In the genomic region with DNA sequence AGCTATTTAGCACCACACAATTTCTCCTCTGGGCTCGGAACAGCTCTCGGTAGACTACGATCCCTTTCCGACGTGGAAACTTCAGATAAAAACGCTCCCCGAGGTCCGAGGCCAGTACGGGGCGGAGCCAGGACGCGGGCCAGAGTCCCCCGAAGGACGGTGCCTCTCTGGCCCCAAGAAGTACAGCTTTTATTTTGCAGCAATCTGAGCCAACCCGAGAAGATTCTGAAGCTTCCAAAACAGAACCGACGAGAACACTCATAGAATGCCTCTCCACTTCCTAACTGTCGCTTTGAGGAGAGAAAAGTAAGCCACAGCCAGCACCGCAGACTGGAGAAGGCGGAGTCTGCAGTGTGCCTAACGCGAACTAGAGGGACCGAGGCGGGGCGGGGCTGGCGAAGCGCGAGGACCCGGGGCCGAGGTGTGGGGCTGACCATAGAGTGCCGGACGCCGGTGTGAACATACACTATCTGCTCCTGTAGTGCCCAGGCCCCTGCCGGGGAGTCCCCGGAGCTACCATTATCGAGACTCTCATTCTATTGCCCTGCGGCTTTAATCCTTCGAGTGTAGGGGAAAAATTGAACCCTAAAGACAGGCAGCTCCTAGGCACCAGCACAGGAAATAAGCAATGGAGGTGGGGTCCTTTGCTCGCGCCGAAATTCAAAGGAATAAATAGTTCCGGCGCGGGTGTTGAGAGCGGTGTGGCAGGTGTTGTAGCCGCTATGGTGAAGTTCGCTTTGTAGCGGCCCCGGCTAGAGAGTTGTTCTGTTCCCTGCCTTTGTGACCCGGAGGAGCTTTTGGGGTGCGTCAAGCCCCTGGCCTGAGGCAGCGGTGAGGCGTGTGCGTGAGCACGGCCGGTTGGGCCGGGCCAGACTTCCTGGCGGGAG, we compare ENCODE assay signal across 1 cellular context.
TF ChIP-seq lines count a peak whose summit lies in the region.

SMC2 (plus strand) TSS at position 663 of the 887 bp plus-strand sequence. CDS start 1,076 bp downstream, outside the sequence.

TF ChIP-seq in K562, 482 proteins besides CTCF, POLR2A, EP300 and RAD21 (continued from another document and continues in another):
- no peak for TF ChIP-seq IRF9 (tag; IDR thresholded peaks at IDR 0.05)
- no peak for TF ChIP-seq TRIM25 (IDR thresholded peaks at IDR 0.05; ENCODE audit: borderline replicate concordance)
- no peak for TF ChIP-seq TCF7 (IDR thresholded peaks at IDR 0.05; ENCODE audit: borderline replicate concordance)
- TF ChIP-seq MAFK (IDR thresholded peaks at IDR 0.05; ENCODE audit: low read length): no peak
- no peak for TF ChIP-seq ZNF780A (CRISPR knock-in tag; IDR thresholded peaks at IDR 0.05)
- peak; percentile 88 for TF ChIP-seq RBFOX2 (IDR thresholded peaks at IDR 0.05; ENCODE audit: low read depth, low read length)
- no peak for TF ChIP-seq SREBF1 (IDR thresholded peaks at IDR 0.05; ENCODE audit: borderline replicate concordance, low read depth, low read length)
- no peak for TF ChIP-seq HEY1 (CRISPR knock-in tag; IDR thresholded peaks at IDR 0.05; ENCODE audit: borderline replicate concordance)
- peak; percentile 38 for TF ChIP-seq SMAD1 (IDR thresholded peaks at IDR 0.05; ENCODE audit: low read depth, low read length, partially characterized antibody)
- no peak for TF ChIP-seq HMG20A (CRISPR knock-in tag; conservative IDR thresholded peaks at IDR 0.05)
- TF ChIP-seq FOS (IDR thresholded peaks at IDR 0.05; ENCODE audit: extremely low read depth, insufficient read length): no peak
- TF ChIP-seq RFX5 (IDR thresholded peaks at IDR 0.05; ENCODE audit: low read depth, low read length): no peak
- TF ChIP-seq ZNF444 (CRISPR knock-in tag; IDR thresholded peaks at IDR 0.05): no peak
- TF ChIP-seq, protein P1, sequence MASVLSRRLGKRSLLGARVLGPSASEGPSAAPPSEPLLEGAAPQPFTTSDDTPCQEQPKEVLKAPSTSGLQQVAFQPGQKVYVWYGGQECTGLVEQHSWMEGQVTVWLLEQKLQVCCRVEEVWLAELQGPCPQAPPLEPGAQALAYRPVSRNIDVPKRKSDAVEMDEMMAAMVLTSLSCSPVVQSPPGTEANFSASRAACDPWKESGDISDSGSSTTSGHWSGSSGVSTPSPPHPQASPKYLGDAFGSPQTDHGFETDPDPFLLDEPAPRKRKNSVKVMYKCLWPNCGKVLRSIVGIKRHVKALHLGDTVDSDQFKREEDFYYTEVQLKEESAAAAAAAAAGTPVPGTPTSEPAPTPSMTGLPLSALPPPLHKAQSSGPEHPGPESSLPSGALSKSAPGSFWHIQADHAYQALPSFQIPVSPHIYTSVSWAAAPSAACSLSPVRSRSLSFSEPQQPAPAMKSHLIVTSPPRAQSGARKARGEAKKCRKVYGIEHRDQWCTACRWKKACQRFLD (CRISPR knock-in tag; IDR thresholded peaks at IDR 0.05): peak; percentile 88
- peak; percentile 33 to 78 for TF ChIP-seq E2F6 (IDR thresholded peaks at IDR 0.05; ENCODE audit: borderline replicate concordance in 1 of 2, extremely low read depth in 1 of 2, insufficient read depth in 1 of 2, insufficient read length in 1 of 2, low read depth in 1 of 2, low read length in 1 of 2, poor library complexity in 1 of 2, severe bottlenecking in 1 of 2)
- peak; percentile 70; the same call in 1 of the 2 replicates for TF ChIP-seq ZNF589 (CRISPR knock-in tag; IDR thresholded peaks at IDR 0.05; ENCODE audit: low read depth)
- TF ChIP-seq, protein P2, sequence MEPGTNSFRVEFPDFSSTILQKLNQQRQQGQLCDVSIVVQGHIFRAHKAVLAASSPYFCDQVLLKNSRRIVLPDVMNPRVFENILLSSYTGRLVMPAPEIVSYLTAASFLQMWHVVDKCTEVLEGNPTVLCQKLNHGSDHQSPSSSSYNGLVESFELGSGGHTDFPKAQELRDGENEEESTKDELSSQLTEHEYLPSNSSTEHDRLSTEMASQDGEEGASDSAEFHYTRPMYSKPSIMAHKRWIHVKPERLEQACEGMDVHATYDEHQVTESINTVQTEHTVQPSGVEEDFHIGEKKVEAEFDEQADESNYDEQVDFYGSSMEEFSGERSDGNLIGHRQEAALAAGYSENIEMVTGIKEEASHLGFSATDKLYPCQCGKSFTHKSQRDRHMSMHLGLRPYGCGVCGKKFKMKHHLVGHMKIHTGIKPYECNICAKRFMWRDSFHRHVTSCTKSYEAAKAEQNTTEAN (CRISPR knock-in tag; IDR thresholded peaks at IDR 0.05): no peak
- TF ChIP-seq TEAD1 (CRISPR knock-in tag; IDR thresholded peaks at IDR 0.05): peak in 1 of 2 experiments; percentile 27; a peak in 1 of 4 replicates
- peak; percentile 20; the same call in 1 of the 2 replicates for TF ChIP-seq NFRKB (IDR thresholded peaks at IDR 0.05; ENCODE audit: low read depth)
- peak; percentile 91 for TF ChIP-seq NFE2 (IDR thresholded peaks at IDR 0.05; ENCODE audit: low read depth)
- TF ChIP-seq CHD2 (IDR thresholded peaks at IDR 0.05; ENCODE audit: low read depth, low read length): 0 out of 2 replicates have a peak, but pooled peaks have one; percentile 9
- 0 out of 2 replicates have a peak, but pooled peaks have one; percentile 1 for TF ChIP-seq SMC3 (conservative IDR thresholded peaks at IDR 0.05; ENCODE audit: insufficient read depth, low read depth, low read length)
- peak; percentile 57 for TF ChIP-seq E2F3 (CRISPR knock-in tag; IDR thresholded peaks at IDR 0.05)
- TF ChIP-seq, protein P3, sequence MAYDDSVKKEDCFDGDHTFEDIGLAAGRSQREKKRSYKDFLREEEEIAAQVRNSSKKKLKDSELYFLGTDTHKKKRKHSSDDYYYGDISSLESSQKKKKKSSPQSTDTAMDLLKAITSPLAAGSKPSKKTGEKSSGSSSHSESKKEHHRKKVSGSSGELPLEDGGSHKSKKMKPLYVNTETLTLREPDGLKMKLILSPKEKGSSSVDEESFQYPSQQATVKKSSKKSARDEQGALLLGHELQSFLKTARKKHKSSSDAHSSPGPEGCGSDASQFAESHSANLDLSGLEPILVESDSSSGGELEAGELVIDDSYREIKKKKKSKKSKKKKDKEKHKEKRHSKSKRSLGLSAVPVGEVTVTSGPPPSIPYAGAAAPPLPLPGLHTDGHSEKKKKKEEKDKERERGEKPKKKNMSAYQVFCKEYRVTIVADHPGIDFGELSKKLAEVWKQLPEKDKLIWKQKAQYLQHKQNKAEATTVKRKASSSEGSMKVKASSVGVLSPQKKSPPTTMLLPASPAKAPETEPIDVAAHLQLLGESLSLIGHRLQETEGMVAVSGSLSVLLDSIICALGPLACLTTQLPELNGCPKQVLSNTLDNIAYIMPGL (CRISPR knock-in tag; IDR thresholded peaks at IDR 0.05): no peak
- TF ChIP-seq MAZ (CRISPR knock-in tag; conservative IDR thresholded peaks at IDR 0.05 in 1 of 2, IDR thresholded peaks at IDR 0.05 in 1 of 2): peak in 1 of 2 experiments; percentile 78; a peak in 3 of 4 replicates
- peak in 1 of 2 experiments; percentile 98; a peak in 3 of 4 replicates for TF ChIP-seq HDAC1 (IDR thresholded peaks at IDR 0.05)
- TF ChIP-seq SUPT5H (IDR thresholded peaks at IDR 0.05): peak; percentile 96
- peak; percentile 72; the same call in 1 of the 2 replicates for TF ChIP-seq TOE1 (IDR thresholded peaks at IDR 0.05; ENCODE audit: borderline replicate concordance)
- TF ChIP-seq TOE1 (CRISPR knock-in tag; IDR thresholded peaks at IDR 0.05; ENCODE audit: borderline replicate concordance, low read depth): no peak
- peak; percentile 94 for TF ChIP-seq POLR2B (IDR thresholded peaks at IDR 0.05; ENCODE audit: low read depth, partially characterized antibody)
- no peak for TF ChIP-seq KLF16 (IDR thresholded peaks at IDR 0.05)
- TF ChIP-seq SNAPC5 (CRISPR knock-in tag; IDR thresholded peaks at IDR 0.05): no peak
- 0 out of 2 replicates have a peak, but pooled peaks have one; percentile 11 for TF ChIP-seq SOX6 (IDR thresholded peaks at IDR 0.05)
- peak; percentile 44; the same call in 1 of the 2 replicates for TF ChIP-seq FOXM1 (IDR thresholded peaks at IDR 0.05; ENCODE audit: low read depth)
- no peak for TF ChIP-seq FOXM1 (CRISPR knock-in tag; IDR thresholded peaks at IDR 0.05; ENCODE audit: low read depth)
- peak; percentile 24; the same call in 1 of the 2 replicates for TF ChIP-seq ELF2 (CRISPR knock-in tag; IDR thresholded peaks at IDR 0.05)
- no peak for TF ChIP-seq TCF7L2 (IDR thresholded peaks at IDR 0.05; ENCODE audit: low read depth, low read length)
- peak; percentile 99 for TF ChIP-seq SAP30 (IDR thresholded peaks at IDR 0.05; ENCODE audit: borderline replicate concordance, insufficient read depth, low read depth, low read length, poor library complexity, severe bottlenecking)
- TF ChIP-seq ARID4B (CRISPR knock-in tag; IDR thresholded peaks at IDR 0.05): peak; percentile 65; the same call in 1 of the 2 replicates
- TF ChIP-seq POLR2H (tag; IDR thresholded peaks at IDR 0.05; ENCODE audit: low read depth): peak; percentile 92
- peak; percentile 53; the same call in 1 of the 2 replicates for TF ChIP-seq RB1 (IDR thresholded peaks at IDR 0.05; ENCODE audit: low read depth)
- no peak for TF ChIP-seq ESRRA (IDR thresholded peaks at IDR 0.05; ENCODE audit: borderline replicate concordance, low read depth)
- no peak for TF ChIP-seq CBFA2T3 (IDR thresholded peaks at IDR 0.05)
- TF ChIP-seq SMAD4 (CRISPR knock-in tag; conservative IDR thresholded peaks at IDR 0.05): peak; percentile 84
- TF ChIP-seq EP400 (IDR thresholded peaks at IDR 0.05): peak; percentile 95
- TF ChIP-seq STAT6 (CRISPR knock-in tag; IDR thresholded peaks at IDR 0.05): no peak
